1 cellular context compared by ENCODE assay signal in the genomic region with DNA sequence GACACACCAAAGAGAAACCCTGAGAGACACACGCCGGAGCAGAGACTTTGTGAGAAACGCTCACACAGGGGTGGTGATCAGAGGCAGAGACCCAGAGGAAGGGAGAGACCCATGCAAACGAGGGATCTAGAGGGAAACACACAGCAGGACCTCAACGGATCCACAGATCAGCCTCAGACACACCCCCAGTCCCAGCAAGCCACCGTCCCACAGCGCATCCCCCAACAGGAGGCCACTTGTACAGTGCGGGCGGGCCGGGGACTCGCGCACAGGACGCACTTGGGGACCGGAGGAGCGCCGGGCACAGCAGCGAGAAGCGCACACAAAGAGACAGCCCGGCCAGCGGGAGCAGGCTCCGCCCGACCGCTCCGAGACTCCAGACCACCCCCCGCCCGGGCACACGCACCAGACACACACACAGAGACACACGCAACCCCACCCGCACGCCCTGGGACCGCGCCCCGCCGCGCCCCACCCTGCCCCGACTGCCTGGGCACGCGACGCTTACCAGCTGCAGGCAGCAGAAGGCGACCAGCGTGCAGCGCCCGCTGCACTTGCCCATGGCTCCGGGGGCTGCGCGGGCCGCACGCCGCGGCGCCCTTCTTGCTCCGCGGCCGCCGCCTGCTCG.
TF ChIP-seq lines count a peak whose summit lies in the region.

No MANE protein-coding gene starts in this region.

TF ChIP-seq in HEK293, 187 proteins besides CTCF, POLR2A, EP300 and RAD21 (continued from another document and continues in another):
- TF ChIP-seq ZIC2 (tag by site-specific recombination; IDR thresholded peaks at IDR 0.05): peak; percentile 99
- TF ChIP-seq ZNF549 (tag by site-specific recombination; IDR thresholded peaks at IDR 0.05): no peak
- TF ChIP-seq ZNF510 (tag by site-specific recombination; IDR thresholded peaks at IDR 0.05; ENCODE audit: insufficient replicate concordance): no peak
- no peak for TF ChIP-seq ZFP41 (tag by site-specific recombination; IDR thresholded peaks at IDR 0.05; ENCODE audit: borderline replicate concordance)
- TF ChIP-seq, protein P1, sequence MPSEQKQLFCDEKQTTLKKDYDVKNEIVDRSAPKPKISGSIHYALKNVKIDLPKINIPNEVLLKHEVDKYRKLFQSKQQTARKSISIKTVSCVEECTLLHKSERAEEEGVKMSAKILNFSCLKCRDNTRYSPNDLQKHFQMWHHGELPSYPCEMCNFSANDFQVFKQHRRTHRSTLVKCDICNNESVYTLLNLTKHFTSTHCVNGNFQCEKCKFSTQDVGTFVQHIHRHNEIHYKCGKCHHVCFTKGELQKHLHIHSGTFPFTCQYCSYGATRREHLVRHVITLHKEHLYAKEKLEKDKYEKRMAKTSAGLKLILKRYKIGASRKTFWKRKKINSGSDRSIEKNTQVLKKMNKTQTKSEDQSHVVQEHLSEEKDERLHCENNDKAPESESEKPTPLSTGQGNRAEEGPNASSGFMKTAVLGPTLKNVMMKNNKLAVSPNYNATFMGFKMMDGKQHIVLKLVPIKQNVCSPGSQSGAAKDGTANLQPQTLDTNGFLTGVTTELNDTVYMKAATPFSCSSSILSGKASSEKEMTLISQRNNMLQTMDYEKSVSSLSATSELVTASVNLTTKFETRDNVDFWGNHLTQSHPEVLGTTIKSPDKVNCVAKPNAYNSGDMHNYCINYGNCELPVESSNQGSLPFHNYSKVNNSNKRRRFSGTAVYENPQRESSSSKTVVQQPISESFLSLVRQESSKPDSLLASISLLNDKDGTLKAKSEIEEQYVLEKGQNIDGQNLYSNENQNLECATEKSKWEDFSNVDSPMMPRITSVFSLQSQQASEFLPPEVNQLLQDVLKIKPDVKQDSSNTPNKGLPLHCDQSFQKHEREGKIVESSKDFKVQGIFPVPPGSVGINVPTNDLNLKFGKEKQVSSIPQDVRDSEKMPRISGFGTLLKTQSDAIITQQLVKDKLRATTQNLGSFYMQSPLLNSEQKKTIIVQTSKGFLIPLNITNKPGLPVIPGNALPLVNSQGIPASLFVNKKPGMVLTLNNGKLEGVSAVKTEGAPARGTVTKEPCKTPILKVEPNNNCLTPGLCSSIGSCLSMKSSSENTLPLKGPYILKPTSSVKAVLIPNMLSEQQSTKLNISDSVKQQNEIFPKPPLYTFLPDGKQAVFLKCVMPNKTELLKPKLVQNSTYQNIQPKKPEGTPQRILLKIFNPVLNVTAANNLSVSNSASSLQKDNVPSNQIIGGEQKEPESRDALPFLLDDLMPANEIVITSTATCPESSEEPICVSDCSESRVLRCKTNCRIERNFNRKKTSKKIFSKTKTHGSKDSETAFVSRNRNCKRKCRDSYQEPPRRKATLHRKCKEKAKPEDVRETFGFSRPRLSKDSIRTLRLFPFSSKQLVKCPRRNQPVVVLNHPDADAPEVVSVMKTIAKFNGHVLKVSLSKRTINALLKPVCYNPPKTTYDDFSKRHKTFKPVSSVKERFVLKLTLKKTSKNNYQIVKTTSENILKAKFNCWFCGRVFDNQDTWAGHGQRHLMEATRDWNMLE (tag by site-specific recombination; conservative IDR thresholded peaks at IDR 0.05; ENCODE audit: low read depth): no peak
- no peak for TF ChIP-seq SCRT2 (tag by site-specific recombination; IDR thresholded peaks at IDR 0.05)
- TF ChIP-seq ZNF548 (tag by site-specific recombination; IDR thresholded peaks at IDR 0.05): no peak
- TF ChIP-seq ZNF394 (tag by site-specific recombination; IDR thresholded peaks at IDR 0.05; ENCODE audit: borderline replicate concordance): peak; percentile 25; the same call in 1 of the 2 replicates
- no peak for TF ChIP-seq ZNF830 (tag by site-specific recombination; IDR thresholded peaks at IDR 0.05; ENCODE audit: low read depth)
- TF ChIP-seq ZNF426 (tag by site-specific recombination; IDR thresholded peaks at IDR 0.05): no peak
- no peak for TF ChIP-seq OSR2 (tag by site-specific recombination; IDR thresholded peaks at IDR 0.05)
- TF ChIP-seq, protein P2, sequence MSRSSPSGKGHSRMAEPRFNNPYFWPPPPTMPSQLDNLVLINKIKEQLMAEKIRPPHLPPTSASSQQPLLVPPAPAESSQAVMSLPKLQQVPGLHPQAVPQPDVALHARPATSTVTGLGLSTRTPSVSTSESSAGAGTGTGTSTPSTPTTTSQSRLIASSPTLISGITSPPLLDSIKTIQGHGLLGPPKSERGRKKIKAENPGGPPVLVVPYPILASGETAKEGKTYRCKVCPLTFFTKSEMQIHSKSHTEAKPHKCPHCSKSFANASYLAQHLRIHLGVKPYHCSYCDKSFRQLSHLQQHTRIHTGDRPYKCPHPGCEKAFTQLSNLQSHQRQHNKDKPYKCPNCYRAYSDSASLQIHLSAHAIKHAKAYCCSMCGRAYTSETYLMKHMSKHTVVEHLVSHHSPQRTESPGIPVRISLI (tag by site-specific recombination; IDR thresholded peaks at IDR 0.05): no peak
- TF ChIP-seq, protein P3, sequence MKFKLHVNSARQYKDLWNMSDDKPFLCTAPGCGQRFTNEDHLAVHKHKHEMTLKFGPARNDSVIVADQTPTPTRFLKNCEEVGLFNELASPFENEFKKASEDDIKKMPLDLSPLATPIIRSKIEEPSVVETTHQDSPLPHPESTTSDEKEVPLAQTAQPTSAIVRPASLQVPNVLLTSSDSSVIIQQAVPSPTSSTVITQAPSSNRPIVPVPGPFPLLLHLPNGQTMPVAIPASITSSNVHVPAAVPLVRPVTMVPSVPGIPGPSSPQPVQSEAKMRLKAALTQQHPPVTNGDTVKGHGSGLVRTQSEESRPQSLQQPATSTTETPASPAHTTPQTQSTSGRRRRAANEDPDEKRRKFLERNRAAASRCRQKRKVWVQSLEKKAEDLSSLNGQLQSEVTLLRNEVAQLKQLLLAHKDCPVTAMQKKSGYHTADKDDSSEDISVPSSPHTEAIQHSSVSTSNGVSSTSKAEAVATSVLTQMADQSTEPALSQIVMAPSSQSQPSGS (tag by site-specific recombination; IDR thresholded peaks at IDR 0.05; ENCODE audit: low read depth): no peak
- TF ChIP-seq, protein P4, sequence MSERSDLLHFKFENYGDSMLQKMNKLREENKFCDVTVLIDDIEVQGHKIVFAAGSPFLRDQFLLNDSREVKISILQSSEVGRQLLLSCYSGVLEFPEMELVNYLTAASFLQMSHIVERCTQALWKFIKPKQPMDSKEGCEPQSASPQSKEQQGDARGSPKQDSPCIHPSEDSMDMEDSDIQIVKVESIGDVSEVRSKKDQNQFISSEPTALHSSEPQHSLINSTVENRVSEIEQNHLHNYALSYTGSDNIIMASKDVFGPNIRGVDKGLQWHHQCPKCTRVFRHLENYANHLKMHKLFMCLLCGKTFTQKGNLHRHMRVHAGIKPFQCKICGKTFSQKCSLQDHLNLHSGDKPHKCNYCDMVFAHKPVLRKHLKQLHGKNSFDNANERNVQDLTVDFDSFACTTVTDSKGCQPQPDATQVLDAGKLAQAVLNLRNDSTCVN (tag by site-specific recombination; optimal IDR thresholded peaks at IDR 0.05): peak; percentile 94
- TF ChIP-seq, protein P5, sequence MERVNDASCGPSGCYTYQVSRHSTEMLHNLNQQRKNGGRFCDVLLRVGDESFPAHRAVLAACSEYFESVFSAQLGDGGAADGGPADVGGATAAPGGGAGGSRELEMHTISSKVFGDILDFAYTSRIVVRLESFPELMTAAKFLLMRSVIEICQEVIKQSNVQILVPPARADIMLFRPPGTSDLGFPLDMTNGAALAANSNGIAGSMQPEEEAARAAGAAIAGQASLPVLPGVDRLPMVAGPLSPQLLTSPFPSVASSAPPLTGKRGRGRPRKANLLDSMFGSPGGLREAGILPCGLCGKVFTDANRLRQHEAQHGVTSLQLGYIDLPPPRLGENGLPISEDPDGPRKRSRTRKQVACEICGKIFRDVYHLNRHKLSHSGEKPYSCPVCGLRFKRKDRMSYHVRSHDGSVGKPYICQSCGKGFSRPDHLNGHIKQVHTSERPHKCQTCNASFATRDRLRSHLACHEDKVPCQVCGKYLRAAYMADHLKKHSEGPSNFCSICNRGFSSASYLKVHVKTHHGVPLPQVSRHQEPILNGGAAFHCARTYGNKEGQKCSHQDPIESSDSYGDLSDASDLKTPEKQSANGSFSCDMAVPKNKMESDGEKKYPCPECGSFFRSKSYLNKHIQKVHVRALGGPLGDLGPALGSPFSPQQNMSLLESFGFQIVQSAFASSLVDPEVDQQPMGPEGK (tag by site-specific recombination; IDR thresholded peaks at IDR 0.05): peak; percentile 81
- no peak for TF ChIP-seq ZNF670 (tag by site-specific recombination; IDR thresholded peaks at IDR 0.05; ENCODE audit: low read depth)
- no peak for TF ChIP-seq ZNF624 (tag by site-specific recombination; IDR thresholded peaks at IDR 0.05)
- TF ChIP-seq ZNF747 (tag by site-specific recombination; IDR thresholded peaks at IDR 0.05): no peak
- no peak for TF ChIP-seq ZBTB7A (tag by site-specific recombination; IDR thresholded peaks at IDR 0.05; ENCODE audit: low read depth)
- no peak for TF ChIP-seq ZNF354C (tag by site-specific recombination; IDR thresholded peaks at IDR 0.05; ENCODE audit: borderline replicate concordance, low read depth)
- no peak for TF ChIP-seq ZNF561 (tag by site-specific recombination; IDR thresholded peaks at IDR 0.05; ENCODE audit: borderline replicate concordance)
- no peak for TF ChIP-seq ZNF664 (tag by site-specific recombination; IDR thresholded peaks at IDR 0.05)
- TF ChIP-seq, protein P6, sequence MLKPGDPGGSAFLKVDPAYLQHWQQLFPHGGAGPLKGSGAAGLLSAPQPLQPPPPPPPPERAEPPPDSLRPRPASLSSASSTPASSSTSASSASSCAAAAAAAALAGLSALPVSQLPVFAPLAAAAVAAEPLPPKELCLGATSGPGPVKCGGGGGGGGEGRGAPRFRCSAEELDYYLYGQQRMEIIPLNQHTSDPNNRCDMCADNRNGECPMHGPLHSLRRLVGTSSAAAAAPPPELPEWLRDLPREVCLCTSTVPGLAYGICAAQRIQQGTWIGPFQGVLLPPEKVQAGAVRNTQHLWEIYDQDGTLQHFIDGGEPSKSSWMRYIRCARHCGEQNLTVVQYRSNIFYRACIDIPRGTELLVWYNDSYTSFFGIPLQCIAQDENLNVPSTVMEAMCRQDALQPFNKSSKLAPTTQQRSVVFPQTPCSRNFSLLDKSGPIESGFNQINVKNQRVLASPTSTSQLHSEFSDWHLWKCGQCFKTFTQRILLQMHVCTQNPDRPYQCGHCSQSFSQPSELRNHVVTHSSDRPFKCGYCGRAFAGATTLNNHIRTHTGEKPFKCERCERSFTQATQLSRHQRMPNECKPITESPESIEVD (tag by site-specific recombination; IDR thresholded peaks at IDR 0.05): no peak
- TF ChIP-seq ZNF768 (tag by site-specific recombination; IDR thresholded peaks at IDR 0.05): no peak
- TF ChIP-seq, protein P7, sequence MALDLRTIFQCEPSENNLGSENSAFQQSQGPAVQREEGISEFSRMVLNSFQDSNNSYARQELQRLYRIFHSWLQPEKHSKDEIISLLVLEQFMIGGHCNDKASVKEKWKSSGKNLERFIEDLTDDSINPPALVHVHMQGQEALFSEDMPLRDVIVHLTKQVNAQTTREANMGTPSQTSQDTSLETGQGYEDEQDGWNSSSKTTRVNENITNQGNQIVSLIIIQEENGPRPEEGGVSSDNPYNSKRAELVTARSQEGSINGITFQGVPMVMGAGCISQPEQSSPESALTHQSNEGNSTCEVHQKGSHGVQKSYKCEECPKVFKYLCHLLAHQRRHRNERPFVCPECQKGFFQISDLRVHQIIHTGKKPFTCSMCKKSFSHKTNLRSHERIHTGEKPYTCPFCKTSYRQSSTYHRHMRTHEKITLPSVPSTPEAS (tag by site-specific recombination; IDR thresholded peaks at IDR 0.05): no peak
- no peak for TF ChIP-seq ZNF112 (tag by site-specific recombination; IDR thresholded peaks at IDR 0.05)
- no peak for TF ChIP-seq MEIS1 (CRISPR knock-in tag; IDR thresholded peaks at IDR 0.05; ENCODE audit: borderline replicate concordance)
- no peak for TF ChIP-seq EGR2 (tag by site-specific recombination; IDR thresholded peaks at IDR 0.05; ENCODE audit: low read depth)
- no peak for TF ChIP-seq ZNF560 (tag by site-specific recombination; IDR thresholded peaks at IDR 0.05; ENCODE audit: borderline replicate concordance)
- TF ChIP-seq ZNF274 (IDR thresholded peaks at IDR 0.05; ENCODE audit: low read length): no peak
- no peak for TF ChIP-seq ZNF274 (tag by site-specific recombination; IDR thresholded peaks at IDR 0.05; ENCODE audit: borderline replicate concordance)
- TF ChIP-seq ZNF37A (tag by site-specific recombination; IDR thresholded peaks at IDR 0.05): no peak
- peak; percentile 40; the same call in 1 of the 2 replicates for TF ChIP-seq KLF9 (tag by site-specific recombination; IDR thresholded peaks at IDR 0.05; ENCODE audit: low read depth)
- TF ChIP-seq, protein P8, sequence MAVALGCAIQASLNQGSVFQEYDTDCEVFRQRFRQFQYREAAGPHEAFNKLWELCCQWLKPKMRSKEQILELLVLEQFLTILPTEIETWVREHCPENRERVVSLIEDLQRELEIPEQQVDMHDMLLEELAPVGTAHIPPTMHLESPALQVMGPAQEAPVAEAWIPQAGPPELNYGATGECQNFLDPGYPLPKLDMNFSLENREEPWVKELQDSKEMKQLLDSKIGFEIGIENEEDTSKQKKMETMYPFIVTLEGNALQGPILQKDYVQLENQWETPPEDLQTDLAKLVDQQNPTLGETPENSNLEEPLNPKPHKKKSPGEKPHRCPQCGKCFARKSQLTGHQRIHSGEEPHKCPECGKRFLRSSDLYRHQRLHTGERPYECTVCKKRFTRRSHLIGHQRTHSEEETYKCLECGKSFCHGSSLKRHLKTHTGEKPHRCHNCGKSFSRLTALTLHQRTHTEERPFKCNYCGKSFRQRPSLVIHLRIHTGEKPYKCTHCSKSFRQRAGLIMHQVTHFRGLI (tag by site-specific recombination; IDR thresholded peaks at IDR 0.05): peak; percentile 89
- TF ChIP-seq ZNF175 (tag by site-specific recombination; IDR thresholded peaks at IDR 0.05): no peak
- TF ChIP-seq ZBTB20 (tag by site-specific recombination; IDR thresholded peaks at IDR 0.05): peak; percentile 93
- no peak for TF ChIP-seq ZNF138 (tag by site-specific recombination; IDR thresholded peaks at IDR 0.05; ENCODE audit: borderline replicate concordance)
- TF ChIP-seq, protein P9, sequence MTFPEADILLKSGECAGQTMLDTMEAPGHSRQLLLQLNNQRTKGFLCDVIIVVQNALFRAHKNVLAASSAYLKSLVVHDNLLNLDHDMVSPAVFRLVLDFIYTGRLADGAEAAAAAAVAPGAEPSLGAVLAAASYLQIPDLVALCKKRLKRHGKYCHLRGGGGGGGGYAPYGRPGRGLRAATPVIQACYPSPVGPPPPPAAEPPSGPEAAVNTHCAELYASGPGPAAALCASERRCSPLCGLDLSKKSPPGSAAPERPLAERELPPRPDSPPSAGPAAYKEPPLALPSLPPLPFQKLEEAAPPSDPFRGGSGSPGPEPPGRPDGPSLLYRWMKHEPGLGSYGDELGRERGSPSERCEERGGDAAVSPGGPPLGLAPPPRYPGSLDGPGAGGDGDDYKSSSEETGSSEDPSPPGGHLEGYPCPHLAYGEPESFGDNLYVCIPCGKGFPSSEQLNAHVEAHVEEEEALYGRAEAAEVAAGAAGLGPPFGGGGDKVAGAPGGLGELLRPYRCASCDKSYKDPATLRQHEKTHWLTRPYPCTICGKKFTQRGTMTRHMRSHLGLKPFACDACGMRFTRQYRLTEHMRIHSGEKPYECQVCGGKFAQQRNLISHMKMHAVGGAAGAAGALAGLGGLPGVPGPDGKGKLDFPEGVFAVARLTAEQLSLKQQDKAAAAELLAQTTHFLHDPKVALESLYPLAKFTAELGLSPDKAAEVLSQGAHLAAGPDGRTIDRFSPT (tag by site-specific recombination; IDR thresholded peaks at IDR 0.05): no peak
- TF ChIP-seq ZNF433 (tag by site-specific recombination; IDR thresholded peaks at IDR 0.05; ENCODE audit: low read depth): no peak
- no peak for TF ChIP-seq RBAK (tag by site-specific recombination; IDR thresholded peaks at IDR 0.05)
